19 cellular contexts compared by ENCODE assay signal in the genomic region with DNA sequence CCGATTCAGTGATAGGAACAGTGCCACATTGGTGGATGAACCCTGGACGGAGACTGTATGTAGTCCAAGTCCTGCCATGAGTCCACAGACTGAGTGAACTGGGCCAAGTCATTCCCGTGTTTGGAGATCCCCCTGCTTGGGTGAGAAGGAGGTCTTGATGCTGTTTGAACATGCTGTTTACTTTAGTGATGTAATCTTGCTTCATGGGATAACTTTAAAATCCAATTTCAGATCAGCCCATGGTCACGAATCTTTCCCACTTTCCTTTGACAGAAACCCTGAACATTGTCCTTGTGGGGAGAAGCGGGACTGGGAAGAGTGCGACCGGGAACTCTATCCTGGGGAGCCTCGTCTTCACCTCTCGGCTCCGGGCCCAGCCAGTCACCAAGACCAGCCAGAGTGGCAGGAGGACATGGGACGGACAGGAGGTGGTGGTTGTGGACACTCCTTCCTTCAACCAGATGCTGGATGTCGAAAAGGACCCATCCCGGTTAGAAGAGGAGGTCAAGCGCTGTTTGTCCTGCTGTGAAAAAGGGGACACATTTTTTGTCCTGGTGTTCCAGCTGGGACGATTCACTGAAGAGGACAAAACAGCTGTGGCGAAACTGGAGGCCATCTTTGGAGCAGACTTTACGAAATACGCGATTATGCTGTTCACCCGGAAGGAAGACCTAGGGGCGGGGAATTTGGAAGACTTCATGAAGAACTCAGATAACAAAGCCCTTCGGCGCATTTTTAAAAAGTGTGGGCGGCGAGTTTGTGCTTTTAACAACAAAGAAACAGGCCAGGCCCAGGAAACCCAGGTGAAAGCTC. TPM values are rescaled to one million over a fixed set of nuclear protein-coding genes. Genes with fewer than 3 reads are reported as not detected.
DNase-seq lines count a peak whose midpoint lies in the region; ATAC-seq and TF ChIP-seq lines count a peak whose summit lies in the region.
"Had no signal": no experiment of that assay in that cellular context is flagged by ENCODE, and none has a peak within 500 bp of the region (broad histone marks: within the 10 kb centered on the region; RNA-seq: fewer than 3 reads in every experiment).

No MANE protein-coding gene starts in this region.

- H3K27ac ChIP-seq in uterus, result no peak overlapping the region
- H3K27ac ChIP-seq: epithelial cell of prostate, HL-60, lower lobe of right lung had no signal

- no peaks in the 10 kb centered on the region for H3K27me3 Mint-ChIP-seq in activated CD4-positive, alpha-beta T cell treated with anti-CD3 and anti-CD28 coated beads, Interleukin-2, amount 10 ng/mL, durations not matched to agents 7 days and 5 days
- no peaks in the 10 kb centered on the region for H3K27me3 Mint-ChIP-seq in central memory CD8-positive, alpha-beta T cell

- ATAC-seq in central memory CD8-positive, alpha-beta T cell (replicated peaks; ENCODE audit: extremely low read depth, poor library complexity, severe bottlenecking), result no peak
- ATAC-seq in HG03135 (IDR thresholded peaks at IDR 0.05; ENCODE audit: unreplicated experiment), result no peak
- ATAC-seq: lower lobe of right lung, Panc1, WTC11 had no signal

- no peaks in the 10 kb centered on the region for H3K27me3 ChIP-seq in uterus

- CTCF ChIA-PET in activated CD4-positive, alpha-beta T cell treated with anti-CD3 and anti-CD28 coated beads, Interleukin-2, amount 10 ng/mL, durations not matched to agents 7 days and 5 days (lab: Charles Lee), result interaction anchor here (0.8 kb wide), 1 partner anchor 28 kb away, joined by 3 read pairs; no protein-coding TSS in a partner anchor

- peaks cover 16% of the 10 kb centered on the region for H3K9me3 Mint-ChIP-seq in activated CD4-positive, alpha-beta T cell treated with anti-CD3 and anti-CD28 coated beads, Interleukin-2, amount 10 ng/mL, durations not matched to agents 7 days and 5 days
- no peaks in the 10 kb centered on the region for H3K9me3 Mint-ChIP-seq in central memory CD8-positive, alpha-beta T cell

- intact Hi-C loops in uterus (cut with DNase I; ENCODE audit: low total_unique reads), result no loop called here

- no peak for TF ChIP-seq CTCF in uterus (IDR thresholded peaks at IDR 0.05)

- H3K4me3 ChIP-seq in uterus, result no peak overlapping the region
- H3K4me3 ChIP-seq: lower lobe of right lung had no signal

- H3K9me3 ChIP-seq in uterus, result no peaks in the 10 kb centered on the region
- H3K9me3 ChIP-seq: lower lobe of right lung had no signal

- TF ChIP-seq POLR2A in uterus (IDR thresholded peaks at IDR 0.05), result no peak

- H3K4me1 Mint-ChIP-seq in activated CD4-positive, alpha-beta T cell treated with anti-CD3 and anti-CD28 coated beads, Interleukin-2, amount 10 ng/mL, durations not matched to agents 7 days and 5 days, result peaks cover 85% of the 10 kb centered on the region
- peaks cover 83% of the 10 kb centered on the region for H3K4me1 Mint-ChIP-seq in central memory CD8-positive, alpha-beta T cell

- POLR2A ChIA-PET in activated CD4-positive, alpha-beta T cell treated with anti-CD3 and anti-CD28 coated beads, Interleukin-2, amount 10 ng/mL, durations not matched to agents 7 days and 5 days (lab: Charles Lee), result no interaction called here

- H3K4me1 ChIP-seq in uterus, result no peaks in the 10 kb centered on the region

- H3K27ac Mint-ChIP-seq in activated CD4-positive, alpha-beta T cell treated with anti-CD3 and anti-CD28 coated beads, Interleukin-2, amount 10 ng/mL, durations not matched to agents 7 days and 5 days, result peak overlapping the region; percentile 42
- peak overlapping the region; percentile 97 for H3K27ac Mint-ChIP-seq in central memory CD8-positive, alpha-beta T cell (ENCODE audit: low read depth)
- H3K27ac Mint-ChIP-seq: nephron progenitor cell, WTC11 had no signal

- peak; percentile 64 for DNase-seq in stimulated activated CD4-positive, alpha-beta T cell treated with anti-CD3 and anti-CD28 coated beads, Interleukin-15, amount 100 ng/mL, for 24 hours
- no peak for DNase-seq in stimulated activated CD4-positive, alpha-beta T cell treated with anti-CD3 and anti-CD28 coated beads, Interleukin-12 subunit alpha, Interleukin-12 subunit beta, amount 100 ng/mL, for 4 hours
- DNase-seq in activated CD4-positive, alpha-beta T cell treated with anti-CD3 and anti-CD28 coated beads, Interleukin-2, amount 10 ng/mL, durations not matched to agents 7 days and 5 days, result no peak
- DNase-seq in central memory CD8-positive, alpha-beta T cell (ENCODE audit: low spot score in 2 of 2), result no peak
- DNase-seq in stimulated activated naive CD4-positive, alpha-beta T cell treated with Interleukin-2 at 50 U/mL for 16 hours (lab: John Stamatoyannopoulos, UW), result peak; percentile 15
- DNase-seq in NOMO-1 treated with dmso at 0.1 percent for 144 hours (lab: John Stamatoyannopoulos, UW; ENCODE audit: unreplicated experiment) (no peak), uterus (no peak)
- DNase-seq: cortex of kidney, lower lobe of right lung, NCI-H1048, NCI-H2107, NCI-H774, nephron progenitor cell had no signal

- H3K4me3 Mint-ChIP-seq in activated CD4-positive, alpha-beta T cell treated with anti-CD3 and anti-CD28 coated beads, Interleukin-2, amount 10 ng/mL, durations not matched to agents 7 days and 5 days, result no peak overlapping the region
- peak overlapping the region; percentile 66 for H3K4me3 Mint-ChIP-seq in central memory CD8-positive, alpha-beta T cell
- H3K4me3 Mint-ChIP-seq: nephron progenitor cell, WTC11 had no signal

- H3K36me3 ChIP-seq in uterus, result no peaks in the 10 kb centered on the region

- peaks cover 87% of the 10 kb centered on the region for H3K36me3 Mint-ChIP-seq in activated CD4-positive, alpha-beta T cell treated with anti-CD3 and anti-CD28 coated beads, Interleukin-2, amount 10 ng/mL, durations not matched to agents 7 days and 5 days (ENCODE audit: low read depth)
- peaks cover 43% of the 10 kb centered on the region for H3K36me3 Mint-ChIP-seq in central memory CD8-positive, alpha-beta T cell (ENCODE audit: insufficient read depth)
- H3K36me3 Mint-ChIP-seq: WTC11 had no signal

RNA-seq across cellular contexts. Expression of gene GIMAP8, which starts 26.6 kb away (rescaled TPM):
- total RNA-seq in activated CD4-positive, alpha-beta T cell treated with anti-CD3 and anti-CD28 coated beads, Interleukin-2, amount 10 ng/mL, durations not matched to agents 7 days and 5 days, result 10 to 100 TPM; 35.9 to 36.3 TPM
- total RNA-seq in uterus, result 10 to 100 TPM; 16.7 to 47.7 (median 25.6) TPM
- total RNA-seq: H1 had no signal

RNA-seq across cellular contexts. Expression of gene GIMAP7, which starts 37.6 kb away (rescaled TPM):
- total RNA-seq in activated CD4-positive, alpha-beta T cell treated with anti-CD3 and anti-CD28 coated beads, Interleukin-2, amount 10 ng/mL, durations not matched to agents 7 days and 5 days, result 100 to 1,000 TPM; 239 to 244 TPM
- total RNA-seq in uterus, result 10 to 100 TPM; 14.6 to 70.8 (median 28.8) TPM
- total RNA-seq: H1 had no signal

Comparison
In these comparisons a context has a peak if more than half of its experiments do, and no peak if none do; other contexts are left out.
1. DNase-seq: peak in stimulated activated CD4-positive, alpha-beta T cell treated with anti-CD3 and anti-CD28 coated beads, Interleukin-15, amount 100 ng/mL, for 24 hours (single experiment) and stimulated activated naive CD4-positive, alpha-beta T cell treated with Interleukin-2 at 50 U/mL for 16 hours (single experiment); none in stimulated activated CD4-positive, alpha-beta T cell treated with anti-CD3 and anti-CD28 coated beads, Interleukin-12 subunit alpha, Interleukin-12 subunit beta, amount 100 ng/mL, for 4 hours (single experiment), activated CD4-positive, alpha-beta T cell treated with anti-CD3 and anti-CD28 coated beads, Interleukin-2, amount 10 ng/mL, durations not matched to agents 7 days and 5 days (single experiment), central memory CD8-positive, alpha-beta T cell (0 of 2), NOMO-1 treated with dmso at 0.1 percent for 144 hours (single experiment) and uterus (0 of 2).